13 cellular contexts compared by ENCODE assay signal in genomic region chr22:22161924-22162851, GRCh38.
A peak's percentile ranks its signal among the peaks of the same experiment; 100 is the strongest.
DNase-seq lines count a peak whose midpoint lies in the region; ATAC-seq and TF ChIP-seq lines count a peak whose summit lies in the region.
"Had no signal": no experiment of that assay in that cellular context is flagged by ENCODE, and none has a peak within 500 bp of the region (broad histone marks: within the 10 kb centered on the region; RNA-seq: fewer than 3 reads in every experiment).

No MANE protein-coding gene starts in this region.

- peaks cover 0 to 4% (median 0%) of the 10 kb centered on the region in 4 donors for H3K4me1 Mint-ChIP-seq in CD4-positive, CD25-positive, alpha-beta regulatory T cell
- H3K4me1 Mint-ChIP-seq in IgD-negative memory B cell, result peaks cover 64 to 69% (median 67%) of the 10 kb centered on the region in 3 donors
- H3K4me1 Mint-ChIP-seq: brain had no signal

- ATAC-seq in CD4-positive, CD25-positive, alpha-beta regulatory T cell (ENCODE audit: low read depth in 2 of 2), result peak; percentile 39 to 45
- ATAC-seq in HG02759 (IDR thresholded peaks at IDR 0.05; ENCODE audit: unreplicated experiment) (peak; percentile 87), left lung (no peak), GM21367 (IDR thresholded peaks at IDR 0.05; ENCODE audit: unreplicated experiment) (no peak)
- ATAC-seq: left lobe of liver, psoas muscle had no signal

- TF ChIP-seq POLR2A in GM19193 (IDR thresholded peaks at IDR 0.05; ENCODE audit: extremely low read depth, insufficient read depth, insufficient read length), result peak; percentile 93
- TF ChIP-seq POLR2A in tibial nerve (IDR thresholded peaks at IDR 0.05), result no peak

- H3K9me3 ChIP-seq in CD4-positive, CD25-positive, alpha-beta regulatory T cell (ENCODE audit: control insufficient read depth in 2 of 2, low read length in 2 of 2), result no peaks in the 10 kb centered on the region
- H3K9me3 ChIP-seq in tibial nerve, result no peaks in the 10 kb centered on the region
- no peaks in the 10 kb centered on the region for H3K9me3 ChIP-seq in left lung
- H3K9me3 ChIP-seq: psoas muscle, vagina had no signal

- H3K4me3 ChIP-seq in CD4-positive, CD25-positive, alpha-beta regulatory T cell (ENCODE audit: low read depth, low read length), result no peak overlapping the region
- no peak overlapping the region for H3K4me3 ChIP-seq in tibial nerve
- H3K4me3 ChIP-seq in left lung, result no peak overlapping the region
- H3K4me3 ChIP-seq: psoas muscle, vagina had no signal

- no peak overlapping the region for H3K27ac ChIP-seq in CD4-positive, CD25-positive, alpha-beta regulatory T cell (ENCODE audit: insufficient read depth, low read length, poor library complexity, severe bottlenecking)
- no peak overlapping the region for H3K27ac ChIP-seq in tibial nerve
- no peak overlapping the region for H3K27ac ChIP-seq in left lung
- H3K27ac ChIP-seq: psoas muscle, vagina had no signal

- H3K36me3 Mint-ChIP-seq in CD4-positive, CD25-positive, alpha-beta regulatory T cell, result no peaks in the 10 kb centered on the region
- H3K36me3 Mint-ChIP-seq in IgD-negative memory B cell, result peaks cover 2% of the 10 kb centered on the region
- H3K36me3 Mint-ChIP-seq: brain had no signal

- H3K27me3 ChIP-seq in CD4-positive, CD25-positive, alpha-beta regulatory T cell (ENCODE audit: control insufficient read depth, insufficient read depth, low read length), result peaks cover 14% of the 10 kb centered on the region
- H3K27me3 ChIP-seq in tibial nerve (no peaks in the 10 kb centered on the region), left lung (peaks cover 0 to 13% of the 10 kb centered on the region in 2 donors)
- H3K27me3 ChIP-seq: vagina had no signal

- H3K9me3 Mint-ChIP-seq in CD4-positive, CD25-positive, alpha-beta regulatory T cell, result peaks cover 0 to 2% (median 0%) of the 10 kb centered on the region in 7 donors
- no peaks in the 10 kb centered on the region for H3K9me3 Mint-ChIP-seq in IgD-negative memory B cell

- no peaks in the 10 kb centered on the region for H3K4me1 ChIP-seq in CD4-positive, CD25-positive, alpha-beta regulatory T cell (ENCODE audit: control insufficient read depth, insufficient read depth, low read length, poor library complexity, severe bottlenecking)
- H3K4me1 ChIP-seq in tibial nerve (no peaks in the 10 kb centered on the region), left lung (no peaks in the 10 kb centered on the region)
- H3K4me1 ChIP-seq: psoas muscle, vagina had no signal

- peaks cover 15% of the 10 kb centered on the region for H3K27me3 Mint-ChIP-seq in CD4-positive, CD25-positive, alpha-beta regulatory T cell
- peaks cover 1% of the 10 kb centered on the region for H3K27me3 Mint-ChIP-seq in IgD-negative memory B cell

- no peak overlapping the region for H3K4me3 Mint-ChIP-seq in CD4-positive, CD25-positive, alpha-beta regulatory T cell
- H3K4me3 Mint-ChIP-seq in IgD-negative memory B cell, result peak overlapping the region; percentile 64 to 97 (median 88)
- H3K4me3 Mint-ChIP-seq: brain had no signal

- intact Hi-C loops in left lung (cut with DNase I), result no loop called here

- 60 to 74% methylated on average over 8 to 9 of the region's 9 CpGs for WGBS in tibial nerve, 2 donors

- no peak for DNase-seq in CD4-positive, CD25-positive, alpha-beta regulatory T cell
- no peak for DNase-seq in tibial nerve (ENCODE audit: low spot score in 2 of 2)
- DNase-seq in T-helper 2 cell, result no peak
- no peak for DNase-seq in left lung
- DNase-seq: NCI-H2171 treated with DMSO at 0.1 percent for 48 hours, psoas muscle had no signal

- TF ChIP-seq CTCF in tibial nerve (IDR thresholded peaks at IDR 0.05) (no peak), left lung (IDR thresholded peaks at IDR 0.05) (no peak)

- no peak overlapping the region for H3K27ac Mint-ChIP-seq in CD4-positive, CD25-positive, alpha-beta regulatory T cell
- peak overlapping the region; percentile 39 to 94 (median 79) for H3K27ac Mint-ChIP-seq in IgD-negative memory B cell

- H3K36me3 ChIP-seq in CD4-positive, CD25-positive, alpha-beta regulatory T cell (ENCODE audit: control insufficient read depth, insufficient read depth, low read length), result no peaks in the 10 kb centered on the region
- H3K36me3 ChIP-seq in tibial nerve (no peaks in the 10 kb centered on the region), left lung (no peaks in the 10 kb centered on the region)
- H3K36me3 ChIP-seq: vagina had no signal

- no peak for TF ChIP-seq EP300 in tibial nerve (IDR thresholded peaks at IDR 0.05)

Comparison
In these comparisons a context has a peak if more than half of its experiments do, and no peak if none do; other contexts are left out.
1. ATAC-seq: peak in CD4-positive, CD25-positive, alpha-beta regulatory T cell (2 of 2) and HG02759 (single experiment); none in left lung (single experiment) and GM21367 (single experiment).
2. H3K27ac Mint-ChIP-seq: peak in IgD-negative memory B cell (3 of 3); none in CD4-positive, CD25-positive, alpha-beta regulatory T cell (0 of 3).
3. H3K4me3 Mint-ChIP-seq: peak in IgD-negative memory B cell (4 of 4); none in CD4-positive, CD25-positive, alpha-beta regulatory T cell (0 of 4).